In genomic region chr6:593139-593906, GRCh38 we compare ENCODE assay signal across 9 cellular contexts.
DNase-seq lines count a peak whose midpoint lies in the region; ATAC-seq and TF ChIP-seq lines count a peak whose summit lies in the region.
"Had no signal": no experiment of that assay in that cellular context is flagged by ENCODE, and none has a peak within 500 bp of the region (broad histone marks: within the 10 kb centered on the region; RNA-seq: fewer than 3 reads in every experiment).

No MANE protein-coding gene starts in this region.

- H2AFZ ChIP-seq in hepatocyte, result no peak overlapping the region

- H3K4me3 ChIP-seq in adipocyte (ENCODE audit: low read length) (no peak overlapping the region), hepatocyte (no peak overlapping the region)

- H3K9ac ChIP-seq in adipocyte (ENCODE audit: low read length), result no peak overlapping the region

- H3K4me2 ChIP-seq in hepatocyte, result no peak overlapping the region

- DNase-seq in GM10266 (ENCODE audit: extremely low spot score), result peak; percentile 67
- peak; percentile 77 for DNase-seq in NAMALWA (ENCODE audit: low spot score)
- peak in 4 of 5 donors; percentile 26 to 70 (median 54) for DNase-seq in T-helper 1 cell
- DNase-seq in adipocyte (ENCODE audit: low read depth), result peak; percentile 89
- DNase-seq in hepatocyte (ENCODE audit: low spot score), result peak; percentile 80
- DNase-seq in stimulated activated CD4-positive, alpha-beta T cell treated with anti-CD3 and anti-CD28 coated beads, Interleukin-12 subunit alpha, Interleukin-12 subunit beta, amount 100 ng/mL, for 4 hours, result peak; percentile 57

- H3K9me3 ChIP-seq in adipocyte (ENCODE audit: control insufficient read depth, low read length) (no peaks in the 10 kb centered on the region), hepatocyte (ENCODE audit: low read depth) (no peaks in the 10 kb centered on the region)

- H3K27ac ChIP-seq in hepatocyte, result peak overlapping the region; percentile 69
- H3K27ac ChIP-seq: epithelial cell of prostate had no signal

- TF ChIP-seq CTCF in GM10266 (IDR thresholded peaks at IDR 0.05; ENCODE audit: control insufficient read depth, insufficient read depth, low read depth, missing control alignments) (peak; percentile 51), hepatocyte (IDR thresholded peaks at IDR 0.05; ENCODE audit: poor library complexity) (peak; percentile 72)

- H3K4me1 ChIP-seq in adipocyte (ENCODE audit: control insufficient read depth, insufficient read depth, low read length), result no peaks in the 10 kb centered on the region
- no peaks in the 10 kb centered on the region for H3K4me1 ChIP-seq in hepatocyte (ENCODE audit: insufficient read depth)

- H3K27me3 ChIP-seq in adipocyte (replicated peaks; ENCODE audit: control insufficient read depth, insufficient read depth, low read length) (no peaks in the 10 kb centered on the region), hepatocyte (no peaks in the 10 kb centered on the region)

- no peaks in the 10 kb centered on the region for H3K9me2 ChIP-seq in hepatocyte (replicated peaks; ENCODE audit: insufficient read depth)

- H3K36me3 ChIP-seq in adipocyte (ENCODE audit: control insufficient read depth, insufficient read depth, low read length, severe bottlenecking) (peaks cover 30% of the 10 kb centered on the region), hepatocyte (replicated peaks; ENCODE audit: insufficient read depth, low read depth) (no peaks in the 10 kb centered on the region)

- no peak for ATAC-seq in GM18858 (IDR thresholded peaks at IDR 0.05; ENCODE audit: unreplicated experiment)
- ATAC-seq in HG03280 (IDR thresholded peaks at IDR 0.05; ENCODE audit: unreplicated experiment), result no peak

- WGBS in hepatocyte (ENCODE audit: low lambda C conversion rate, missing lambda C conversion rate), result 5% methylated on average over 5 of the region's 5 CpGs

- peaks cover 3% of the 10 kb centered on the region for H3K79me2 ChIP-seq in hepatocyte

- no peaks in the 10 kb centered on the region for H4K20me1 ChIP-seq in hepatocyte (ENCODE audit: insufficient read depth, poor library complexity, severe bottlenecking)
